ENCODE assay signal across 25 cellular contexts in genomic region chr12:74489543-74489942, GRCh38. TPM values are rescaled to one million over a fixed set of nuclear protein-coding genes. Genes with fewer than 3 reads are reported as not detected.
A peak's percentile ranks its signal among the peaks of the same experiment; 100 is the strongest.
DNase-seq lines count a peak whose midpoint lies in the region; ATAC-seq, FAIRE-seq and TF ChIP-seq lines count a peak whose summit lies in the region.
"Had no signal": no experiment of that assay in that cellular context is flagged by ENCODE, and none has a peak within 500 bp of the region (broad histone marks: within the 10 kb centered on the region; RNA-seq: fewer than 3 reads in every experiment).

No MANE protein-coding gene starts in this region.

- H3K9me2 ChIP-seq in PC-9 (ENCODE audit: insufficient read depth), result peaks cover 8% of the 10 kb centered on the region; the same call in 1 of the 2 replicates

- no peaks in the 10 kb centered on the region for H3K9me3 Mint-ChIP-seq in activated naive CD8-positive, alpha-beta T cell treated with anti-CD3 and anti-CD28 coated beads, Interleukin-2, amount 10 ng/mL, durations not matched to agents 7 days and 5 days
- no peaks in the 10 kb centered on the region for H3K9me3 Mint-ChIP-seq in activated naive CD8-positive, alpha-beta T cell treated with anti-CD3 and anti-CD28 coated beads for 36 hours
- H3K9me3 Mint-ChIP-seq: stimulated activated effector memory CD8-positive, alpha-beta T cell treated with anti-CD3 and anti-CD28 coated beads, Interleukin-12 subunit alpha, Interleukin-12 subunit beta, amount 100 ng/mL, for 72 hours had no signal

- CTCF ChIA-PET in PC-9 (lab: Charles Lee), result interaction anchor here (0.6 kb wide), 1 partner anchor 47 kb away, joined by 8 read pairs; no protein-coding TSS in a partner anchor

- H3K79me2 ChIP-seq in PC-9 (ENCODE audit: low read depth), result no peaks in the 10 kb centered on the region

- H3K27ac ChIP-seq in PC-9 (no peak overlapping the region), small intestine (ENCODE audit: low read depth in 1 of 2, low read length in 1 of 2) (no peak overlapping the region)
- H3K27ac ChIP-seq: 22Rv1, dorsolateral prefrontal cortex had no signal

- H3K9me3 ChIP-seq in PC-9 (ENCODE audit: insufficient read depth, low read depth) (no peaks in the 10 kb centered on the region), small intestine (ENCODE audit: control insufficient read depth, low read depth) (no peaks in the 10 kb centered on the region)

- POLR2A ChIA-PET in activated naive CD8-positive, alpha-beta T cell treated with anti-CD3 and anti-CD28 coated beads, Interleukin-2, amount 10 ng/mL, durations not matched to agents 7 days and 5 days (lab: Charles Lee), result no interaction called here
- POLR2A ChIA-PET in PC-9 (lab: Charles Lee; ENCODE audit: unreplicated experiment), result no interaction called here

- BruUV-seq in PC-9 (replicated peaks; lab: Mats Ljungman, UMichigan), result no TSS peak

- H3K27me3 ChIP-seq in PC-9 (ENCODE audit: insufficient read depth, low read depth), result no peaks in the 10 kb centered on the region
- no peaks in the 10 kb centered on the region for H3K27me3 ChIP-seq in small intestine (ENCODE audit: control insufficient read depth in 2 of 2, insufficient read depth in 2 of 2, low read length in 2 of 2)
- H3K27me3 ChIP-seq: dorsolateral prefrontal cortex had no signal

- H3K4me3 Mint-ChIP-seq in activated naive CD8-positive, alpha-beta T cell treated with anti-CD3 and anti-CD28 coated beads, Interleukin-2, amount 10 ng/mL, durations not matched to agents 7 days and 5 days, result no peak overlapping the region
- H3K4me3 Mint-ChIP-seq in activated naive CD8-positive, alpha-beta T cell treated with anti-CD3 and anti-CD28 coated beads for 36 hours, result no peak overlapping the region
- H3K4me3 Mint-ChIP-seq: activated naive CD8-positive, alpha-beta T cell had no signal

- H3K36me3 ChIP-seq in PC-9 (ENCODE audit: low read depth) (no peaks in the 10 kb centered on the region), small intestine (ENCODE audit: control insufficient read depth in 2 of 2, insufficient read depth in 2 of 2, low read length in 2 of 2) (no peaks in the 10 kb centered on the region)

- H3K27ac Mint-ChIP-seq in activated naive CD8-positive, alpha-beta T cell treated with anti-CD3 and anti-CD28 coated beads, Interleukin-2, amount 10 ng/mL, durations not matched to agents 7 days and 5 days, result peak overlapping the region; percentile 46
- H3K27ac Mint-ChIP-seq in activated naive CD8-positive, alpha-beta T cell treated with anti-CD3 and anti-CD28 coated beads for 36 hours, result no peak overlapping the region
- H3K27ac Mint-ChIP-seq: activated naive CD8-positive, alpha-beta T cell had no signal

- no peak for DNase-seq in activated naive CD8-positive, alpha-beta T cell treated with anti-CD3 and anti-CD28 coated beads, Interleukin-2, amount 10 ng/mL, durations not matched to agents 7 days and 5 days
- DNase-seq in activated naive CD8-positive, alpha-beta T cell treated with anti-CD3 and anti-CD28 coated beads for 36 hours, result no peak
- DNase-seq in PC-9 (no peak), small intestine (peak; percentile 37), DMS153 (lab: John Stamatoyannopoulos, UW) (no peak), Kasumi-1 (lab: John Stamatoyannopoulos, UW) (no peak), left cardiac atrium (no peak)
- DNase-seq: activated CD4-positive, alpha-beta T cell treated with anti-CD3 and anti-CD28 coated beads, Interleukin-2, amount 50 U/mL, for 4 hours; activated CD4-positive, CD25-positive, alpha-beta regulatory T cell; activated CD8-positive, alpha-beta memory T cell treated with anti-CD3 and anti-CD28 coated beads, Interleukin-2, amount 50 U/mL, for 4 hours; AML-193; cerebellar nuclear complex; dorsolateral prefrontal cortex; GDM1; HCEC 1CT; mesenchymal stem cell; NCI-H2081 treated with DMSO at 0.1 percent for 48 hours; NCI-H345; nucleus accumbens; SHP77 treated with DMSO at 0.1 percent for 48 hours had no signal

- WGBS in small intestine, 3 donors, result 12 to 38% (median 21%) methylated on average over 2 of the region's 2 CpGs

- peaks cover 7% of the 10 kb centered on the region for H3K4me1 Mint-ChIP-seq in activated naive CD8-positive, alpha-beta T cell treated with anti-CD3 and anti-CD28 coated beads, Interleukin-2, amount 10 ng/mL, durations not matched to agents 7 days and 5 days
- peaks cover 7% of the 10 kb centered on the region for H3K4me1 Mint-ChIP-seq in activated naive CD8-positive, alpha-beta T cell treated with anti-CD3 and anti-CD28 coated beads for 36 hours

- TF ChIP-seq CTCF in PC-9 (conservative IDR thresholded peaks at IDR 0.05), result no peak

- no peaks in the 10 kb centered on the region for H3K27me3 Mint-ChIP-seq in activated naive CD8-positive, alpha-beta T cell treated with anti-CD3 and anti-CD28 coated beads, Interleukin-2, amount 10 ng/mL, durations not matched to agents 7 days and 5 days
- H3K27me3 Mint-ChIP-seq in activated naive CD8-positive, alpha-beta T cell treated with anti-CD3 and anti-CD28 coated beads for 36 hours, result peaks cover 3% of the 10 kb centered on the region

- intact Hi-C loops in PC-9 (cut with micrococcal nuclease; ENCODE audit: unreplicated experiment), result no loop called here
- intact Hi-C loops in left cardiac atrium (cut with DNase I), result no loop called here

- ATAC-seq in activated naive CD8-positive, alpha-beta T cell treated with anti-CD3 and anti-CD28 coated beads, Interleukin-2, amount 10 ng/mL, durations not matched to agents 7 days and 5 days (ENCODE audit: low read depth), result no peak
- ATAC-seq in GM21723 (IDR thresholded peaks at IDR 0.05; ENCODE audit: unreplicated experiment) (peak; percentile 24), left cardiac atrium (no peak)

- no peaks in the 10 kb centered on the region for H3F3A ChIP-seq in PC-9 (ENCODE audit: insufficient read depth, low read depth)

- H3K4me1 ChIP-seq in PC-9 (replicated peaks; ENCODE audit: insufficient read depth), result no peaks in the 10 kb centered on the region
- H3K4me1 ChIP-seq in small intestine (ENCODE audit: control insufficient read depth in 2 of 2, insufficient read depth in 1 of 2, low read depth in 1 of 2, low read length in 1 of 2), result peaks cover 0 to 1% of the 10 kb centered on the region in 2 donors

- no peak overlapping the region for H3K4me3 ChIP-seq in PC-9
- H3K4me3 ChIP-seq in small intestine (ENCODE audit: low read depth in 1 of 2, low read length in 2 of 2), result no peak overlapping the region
- H3K4me3 ChIP-seq: dorsolateral prefrontal cortex had no signal

- peak overlapping the region; percentile 40 for H2AFZ ChIP-seq in PC-9

- no peaks in the 10 kb centered on the region for H3K36me3 Mint-ChIP-seq in activated naive CD8-positive, alpha-beta T cell treated with anti-CD3 and anti-CD28 coated beads, Interleukin-2, amount 10 ng/mL, durations not matched to agents 7 days and 5 days
- no peaks in the 10 kb centered on the region for H3K36me3 Mint-ChIP-seq in activated naive CD8-positive, alpha-beta T cell treated with anti-CD3 and anti-CD28 coated beads for 36 hours
- H3K36me3 Mint-ChIP-seq: activated naive CD8-positive, alpha-beta T cell; IgD-negative memory B cell; stimulated activated effector memory CD8-positive, alpha-beta T cell treated with anti-CD3 and anti-CD28 coated beads, Interleukin-12 subunit alpha, Interleukin-12 subunit beta, amount 100 ng/mL, for 72 hours had no signal

- no peaks in the 10 kb centered on the region for H4K20me1 ChIP-seq in PC-9 (ENCODE audit: insufficient read depth)

- FAIRE-seq in small intestine (lab: Jason Lieb, UNC), result no peak

- H3K4me2 ChIP-seq in PC-9, result no peak overlapping the region

RNA-seq across cellular contexts. Expression of gene ATXN7L3B, which starts 48.1 kb away (rescaled TPM):
- 10 to 100 TPM; 31.9 to 34.7 TPM for total RNA-seq in activated naive CD8-positive, alpha-beta T cell treated with anti-CD3 and anti-CD28 coated beads, Interleukin-2, amount 10 ng/mL, durations not matched to agents 7 days and 5 days
- 10 to 100 TPM; 18.5 to 20.0 TPM for total RNA-seq in activated naive CD8-positive, alpha-beta T cell treated with anti-CD3 and anti-CD28 coated beads for 36 hours
- total RNA-seq in PC-9 (2021), result 25.3 and 31.6 TPM in 2 replicates
- polyA plus RNA-seq in small intestine, result 10 to 100 TPM; 11.6 to 20.1 (median 15.4) TPM
- total RNA-seq in left cardiac atrium, result 10 to 100 TPM; 22.0 to 22.5 TPM
